17 cellular contexts compared by ENCODE assay signal in the genomic region with DNA sequence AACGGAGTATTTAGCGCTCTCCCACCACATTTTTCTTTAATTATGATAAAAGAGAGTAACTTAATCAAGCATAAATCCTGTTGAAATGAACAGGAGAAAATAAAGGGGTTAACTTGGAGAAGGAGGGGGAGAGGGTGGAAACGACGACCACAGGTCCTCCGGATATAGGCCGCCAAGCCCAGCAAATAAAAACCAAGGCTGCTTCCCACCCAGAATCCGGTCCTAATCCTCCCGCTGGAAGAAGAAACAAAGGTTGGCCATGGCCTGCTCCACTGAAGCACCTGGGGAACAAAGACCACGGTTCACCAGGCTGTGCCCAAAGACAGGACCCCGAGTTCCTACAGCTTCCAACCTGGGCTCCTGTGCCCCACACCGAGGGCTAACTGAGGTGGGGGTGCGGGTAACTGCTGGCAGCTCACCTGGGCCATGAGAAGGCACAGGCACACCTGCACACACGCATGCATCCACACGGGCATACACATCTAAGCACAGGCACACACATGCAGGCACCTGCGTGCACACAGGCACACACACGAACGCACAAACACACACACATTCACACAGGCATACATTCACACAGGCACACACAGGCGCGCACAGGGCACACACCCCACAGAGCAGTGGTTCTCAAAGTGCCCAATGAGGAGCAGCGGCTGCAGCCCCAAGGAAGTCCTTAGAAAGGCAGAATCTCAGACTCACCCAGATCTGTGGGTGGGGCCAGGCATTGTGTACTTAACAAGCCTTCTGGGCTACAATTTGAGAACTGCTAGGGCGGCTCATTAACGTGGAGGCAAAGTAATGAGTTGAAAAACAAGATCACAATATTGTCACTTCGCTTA.
DNase-seq lines count a peak whose midpoint lies in the region; ATAC-seq and TF ChIP-seq lines count a peak whose summit lies in the region.
"Had no signal": no experiment of that assay in that cellular context is flagged by ENCODE, and none has a peak within 500 bp of the region (broad histone marks: within the 10 kb centered on the region; RNA-seq: fewer than 3 reads in every experiment).

No MANE protein-coding gene starts in this region.

- TF ChIP-seq CTCF in progenitor cell of endocrine pancreas (IDR thresholded peaks at IDR 0.05; ENCODE audit: unreplicated experiment), result no peak

- peaks cover 3% of the 10 kb centered on the region for H3K9me3 Mint-ChIP-seq in progenitor cell of endocrine pancreas (ENCODE audit: low read depth)
- H3K9me3 Mint-ChIP-seq: activated B cell treated with CpG ODN at 0.5 μM for 24 hours had no signal

- H3K4me3 ChIP-seq in H7 (ENCODE audit: insufficient read depth, low read depth, low read length), result no peak overlapping the region
- peak overlapping the region; percentile 46 for H3K4me3 ChIP-seq in SK-N-MC
- H3K4me3 ChIP-seq in iPS-15b (ENCODE audit: low read depth, low read length), result peak overlapping the region; percentile 13

- peak overlapping the region; percentile 96 for H3K27ac ChIP-seq in SK-N-MC

- H3K9me3 ChIP-seq in SK-N-MC (ENCODE audit: low read depth, low read length) (no peaks in the 10 kb centered on the region), iPS-15b (ENCODE audit: control insufficient read depth, insufficient read depth, low read length) (no peaks in the 10 kb centered on the region)

- peaks cover 6% of the 10 kb centered on the region for H3K36me3 Mint-ChIP-seq in progenitor cell of endocrine pancreas (ENCODE audit: insufficient read depth)

- H3K9ac ChIP-seq in SK-N-MC (ENCODE audit: insufficient read length), result peak overlapping the region; percentile 54
- no peak overlapping the region for H3K9ac ChIP-seq in iPS-15b (ENCODE audit: low read depth, low read length)

- H3K36me3 ChIP-seq in H7 (replicated peaks; ENCODE audit: control insufficient read depth, insufficient read depth, low read length) (no peaks in the 10 kb centered on the region), SK-N-MC (ENCODE audit: insufficient read depth, low read length) (no peaks in the 10 kb centered on the region), iPS-15b (ENCODE audit: control insufficient read depth, insufficient read depth, low read length) (no peaks in the 10 kb centered on the region)

- ATAC-seq in GM18868 (IDR thresholded peaks at IDR 0.05; ENCODE audit: unreplicated experiment), result no peak
- no peak for ATAC-seq in GM21423 (IDR thresholded peaks at IDR 0.05; ENCODE audit: unreplicated experiment)

- peak overlapping the region; percentile 24 for H3K4me3 Mint-ChIP-seq in progenitor cell of endocrine pancreas (ENCODE audit: low read depth)
- H3K4me3 Mint-ChIP-seq: activated B cell treated with CpG ODN at 0.5 μM for 24 hours had no signal

- H3K4me1 Mint-ChIP-seq in progenitor cell of endocrine pancreas (ENCODE audit: low read depth), result peaks cover 24% of the 10 kb centered on the region
- H3K4me1 Mint-ChIP-seq: activated B cell treated with CpG ODN at 0.5 μM for 24 hours had no signal

- no peaks in the 10 kb centered on the region for H3K27me3 Mint-ChIP-seq in progenitor cell of endocrine pancreas

- H3K27ac Mint-ChIP-seq in progenitor cell of endocrine pancreas, result peak overlapping the region; percentile 95
- H3K27ac Mint-ChIP-seq: activated B cell treated with CpG ODN at 0.5 μM for 24 hours had no signal

- peak; percentile 57 for DNase-seq in H7
- DNase-seq in SK-N-MC (ENCODE audit: low read depth, low spot score), result no peak
- DNase-seq in progenitor cell of endocrine pancreas (ENCODE audit: low spot score, unreplicated experiment), result no peak
- DNase-seq in NK-92 (lab: John Stamatoyannopoulos, UW; ENCODE audit: unreplicated experiment), result no peak
- no peak for DNase-seq in stimulated activated CD4-positive, alpha-beta T cell treated with anti-CD3 and anti-CD28 coated beads, Interleukin-4, amount 100 ng/mL, for 1 hour
- DNase-seq: activated B cell treated with CpG ODN at 0.5 μM for 24 hours; activated effector memory CD4-positive, alpha-beta T cell treated with Interleukin-2 at 50 U/mL for 16 hours; AML-193; amygdala; cortex of kidney; head of caudate nucleus; kidney glomerular epithelial cell; NCI-H2029; NK-92 treated with Interleukin-12 subunit alpha and Interleukin-12 subunit beta, amount 100 ng/mL, for 24 hours had no signal

- peaks cover 9% of the 10 kb centered on the region for H3K4me1 ChIP-seq in iPS-15b (ENCODE audit: control insufficient read depth, insufficient read depth, low read length)

- H3K27me3 ChIP-seq in H7 (ENCODE audit: control insufficient read depth, insufficient read depth, low read length) (no peaks in the 10 kb centered on the region), iPS-15b (ENCODE audit: control insufficient read depth, insufficient read depth, low read length) (no peaks in the 10 kb centered on the region)
